In the genomic region with DNA sequence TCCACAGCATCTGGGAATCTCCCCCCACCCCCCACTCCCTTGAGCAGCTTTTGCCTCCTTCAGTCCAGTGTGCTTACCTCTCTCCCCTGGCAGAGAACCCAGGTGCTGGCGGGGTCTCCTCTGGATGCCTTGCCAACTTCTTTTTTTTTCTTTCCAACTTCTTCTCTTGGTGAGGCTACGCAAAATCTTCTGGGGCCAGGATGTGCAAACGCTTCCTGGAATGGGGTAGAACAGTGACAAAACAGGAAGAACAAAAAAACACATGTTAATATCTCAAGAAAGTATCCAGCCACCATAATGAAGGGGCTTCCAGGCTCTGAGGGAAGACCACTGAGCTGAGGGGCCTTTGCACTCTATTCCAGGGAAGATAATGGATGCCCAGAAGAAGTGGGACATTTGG, we compare ENCODE assay signal across 11 cellular contexts. TPM values are rescaled to one million over a fixed set of nuclear protein-coding genes. Genes with fewer than 3 reads are reported as not detected.
DNase-seq lines count a peak whose midpoint lies in the region; ATAC-seq, FAIRE-seq and TF ChIP-seq lines count a peak whose summit lies in the region.
"Had no signal": no experiment of that assay in that cellular context is flagged by ENCODE, and none has a peak within 500 bp of the region (broad histone marks: within the 10 kb centered on the region; RNA-seq: fewer than 3 reads in every experiment).

No MANE protein-coding gene starts in this region.

- TF ChIP-seq RAD21 in GM12878 (IDR thresholded peaks at IDR 0.05; ENCODE audit: insufficient read depth, low read depth, low read length), result no peak

- FAIRE-seq in GM12878 (lab: Jason Lieb, UNC) (no peak), urothelium cell line (lab: Jason Lieb, UNC) (no peak)

- peak overlapping the region; percentile 70 for H3K27ac ChIP-seq in CD4-positive, alpha-beta memory T cell (ENCODE audit: low read depth, low read length)
- no peak overlapping the region for H3K27ac ChIP-seq in GM12878 (ENCODE audit: control insufficient read depth, insufficient read depth)
- H3K27ac ChIP-seq in neuronal stem cell (replicated peaks; ENCODE audit: low read length), result no peak overlapping the region

- TF ChIP-seq POLR2A in GM12878 (IDR thresholded peaks at IDR 0.05; ENCODE audit: low read depth, low read length), result no peak

- H3K36me3 ChIP-seq in CD4-positive, alpha-beta memory T cell (ENCODE audit: insufficient read depth, low read length), result no peaks in the 10 kb centered on the region
- H3K36me3 ChIP-seq in GM12878 (ENCODE audit: control insufficient read depth in 2 of 2, insufficient read depth in 2 of 2, low read length in 1 of 2), result no peaks in the 10 kb centered on the region
- no peaks in the 10 kb centered on the region for H3K36me3 ChIP-seq in neuronal stem cell (replicated peaks in 1 of 2; ENCODE audit: control insufficient read depth in 2 of 2, insufficient read depth in 2 of 2, low read length in 2 of 2)

- ATAC-seq in GM12878, result no peak
- ATAC-seq in HG03457 (IDR thresholded peaks at IDR 0.05; ENCODE audit: unreplicated experiment), result no peak

- H2AK5ac ChIP-seq in neuronal stem cell (ENCODE audit: low read depth, low read length), result peak overlapping the region; percentile 40

- H2BK15ac ChIP-seq in neuronal stem cell (ENCODE audit: low read length), result no peak overlapping the region

- peak overlapping the region; percentile 72 to 99 (median 95) for H3K27ac Mint-ChIP-seq in CD4-positive, alpha-beta memory T cell

- no peaks in the 10 kb centered on the region for H3K79me2 ChIP-seq in GM12878 (ENCODE audit: control insufficient read depth, insufficient read depth, low read length)

- H3K4me1 ChIP-seq in CD4-positive, alpha-beta memory T cell (ENCODE audit: insufficient read depth, low read length), result peaks cover 74% of the 10 kb centered on the region
- H3K4me1 ChIP-seq in GM12878 (ENCODE audit: control insufficient read depth, insufficient read depth, low read length), result peaks cover 10% of the 10 kb centered on the region
- H3K4me1 ChIP-seq in neuronal stem cell (ENCODE audit: control insufficient read depth in 2 of 2, insufficient read depth in 1 of 2, low read depth in 1 of 2, low read length in 2 of 2), result peaks cover 3 to 9% of the 10 kb centered on the region in 2 donors

- H3K27me3 ChIP-seq in CD4-positive, alpha-beta memory T cell (ENCODE audit: insufficient read depth, low read length), result no peaks in the 10 kb centered on the region
- H3K27me3 ChIP-seq in GM12878 (replicated peaks in 1 of 2; ENCODE audit: control insufficient read depth in 2 of 2, insufficient read depth in 2 of 2, low read length in 1 of 2) (no peaks in the 10 kb centered on the region; a peak in 1 of 4 replicates), neuronal stem cell (ENCODE audit: control insufficient read depth in 3 of 3, insufficient read depth in 3 of 3, low read depth in 1 of 3, low read length in 3 of 3) (no peaks in the 10 kb centered on the region)

- no peaks in the 10 kb centered on the region for H3K9me3 ChIP-seq in CD4-positive, alpha-beta memory T cell (ENCODE audit: control insufficient read depth in 1 of 2, low read length in 2 of 2)
- H3K9me3 ChIP-seq in GM12878 (replicated peaks; ENCODE audit: control insufficient read depth, insufficient read depth, low read length), result no peaks in the 10 kb centered on the region
- no peaks in the 10 kb centered on the region for H3K9me3 ChIP-seq in neuronal stem cell (replicated peaks in 1 of 2; ENCODE audit: control insufficient read depth in 2 of 2, insufficient read depth in 1 of 2, low read depth in 1 of 2, low read length in 2 of 2)
- H3K9me3 ChIP-seq: SK-N-SH had no signal

- H4K8ac ChIP-seq in neuronal stem cell (ENCODE audit: low read depth, low read length), result no peak overlapping the region

- H3K9me3 Mint-ChIP-seq in CD4-positive, alpha-beta memory T cell, result no peaks in the 10 kb centered on the region

- in situ Hi-C loops in GM12878 (cut with MboI), result no loop called here

- H4K91ac ChIP-seq in neuronal stem cell (ENCODE audit: low read depth, low read length, poor library complexity), result no peak overlapping the region

- WGBS in GM12878 (ENCODE audit: insufficient coverage, insufficient replicate concordance, low lambda C conversion rate, missing lambda C conversion rate), result 39% methylated on average over 3 of the region's 3 CpGs
- no CpG with 5 or more reads among the region's 3 CpGs for WGBS in neuronal stem cell (ENCODE audit: extremely low coverage in 2 of 2, insufficient read length in 2 of 2, insufficient replicate concordance in 1 of 2), 2 donors

- H3K36me3 Mint-ChIP-seq in CD4-positive, alpha-beta memory T cell, result peaks cover 13 to 28% of the 10 kb centered on the region in 2 donors

- no peak for TF ChIP-seq EP300 in GM12878 (IDR thresholded peaks at IDR 0.05; ENCODE audit: borderline replicate concordance in 1 of 2, control insufficient read depth in 1 of 2, low read depth in 2 of 2, low read length in 2 of 2)

- peak in 1 of 5 donors; percentile 23 for DNase-seq in CD4-positive, alpha-beta memory T cell
- peak; percentile 68 for DNase-seq in NOMO-1 treated with DMSO at 0.1 percent for 48 hours (lab: John Stamatoyannopoulos, UW; ENCODE audit: unreplicated experiment)
- no peak for DNase-seq in GM12878 (ENCODE audit: low read depth, low spot score)
- DNase-seq in neuronal stem cell (ENCODE audit: low spot score), result no peak
- no peak for DNase-seq in urothelium cell line (ENCODE audit: low spot score)
- no peak for DNase-seq in hippocampal formation (lab: John Stamatoyannopoulos, UW)
- no peak for DNase-seq in occipital lobe (lab: John Stamatoyannopoulos, UW)
- DNase-seq: COR-L47, hypothalamus, SK-N-SH had no signal

- H3K14ac ChIP-seq in neuronal stem cell (ENCODE audit: low read length), result no peak overlapping the region

- H2BK12ac ChIP-seq in neuronal stem cell (ENCODE audit: low read length), result no peak overlapping the region

- CTCF ChIA-PET in CD4-positive, alpha-beta memory T cell (lab: Charles Lee; ENCODE audit: partially characterized antibody), result interaction anchor here (0.6 to 11.0 kb wide), 18 partner anchors 9 to 285 kb away, joined by 3 to 262 read pairs (median 5); a partner anchor contains a TSS
- CTCF ChIA-PET in GM12878 (lab: Yijun Ruan, JAX), result interaction anchor here (0.6 to 7.6 kb wide), 18 partner anchors 9 to 256 kb away, joined by 3 to 122 read pairs (median 6); a partner anchor contains a TSS

- RAD21 ChIA-PET in GM12878 (lab: Charles Lee; ENCODE audit: unreplicated experiment), result interaction anchor here (0.6 to 8.7 kb wide), 5 partner anchors 49 to 231 kb away, joined by 3 to 144 read pairs (median 6); a partner anchor contains a TSS

- SMC1A ChIA-PET in GM12878 (lab: Charles Lee; ENCODE audit: uncharacterized antibody, unreplicated experiment), result interaction anchor here (0.7 to 13.4 kb wide), 12 partner anchors 8 to 240 kb away, joined by 3 to 141 read pairs (median 8); a partner anchor contains a TSS

- peak overlapping the region; percentile 68 to 88 for H3K4me3 ChIP-seq in CD4-positive, alpha-beta memory T cell (ENCODE audit: low read length in 2 of 2)
- no peak overlapping the region for H3K4me3 ChIP-seq in GM12878
- H3K4me3 ChIP-seq in neuronal stem cell (ENCODE audit: low read length in 2 of 2), result no peak overlapping the region

- H3K4ac ChIP-seq in neuronal stem cell (ENCODE audit: low read length), result no peak overlapping the region

- H2BK5ac ChIP-seq in neuronal stem cell (ENCODE audit: low read length), result no peak overlapping the region

- peak overlapping the region; percentile 58 for H2AFZ ChIP-seq in GM12878 (ENCODE audit: control insufficient read depth, low read depth, low read length)
- no peak overlapping the region for H2AFZ ChIP-seq in neuronal stem cell (ENCODE audit: low read length)

- no peak overlapping the region for H2BK120ac ChIP-seq in neuronal stem cell (ENCODE audit: low read depth, low read length)

- H3K4me3 Mint-ChIP-seq in CD4-positive, alpha-beta memory T cell, result peak overlapping the region; percentile 91 to 98 (median 94)

- no peak for TF ChIP-seq CTCF in GM12878 (IDR thresholded peaks at IDR 0.05 in 2 of 3, conservative IDR thresholded peaks at IDR 0.05 in 1 of 3; ENCODE audit: control insufficient read depth in 2 of 3, extremely low read depth in 1 of 3, insufficient read depth in 1 of 3, low read depth in 3 of 3, low read length in 3 of 3)

- H4K20me1 ChIP-seq in GM12878 (ENCODE audit: control insufficient read depth, insufficient read depth), result no peaks in the 10 kb centered on the region

- no peak overlapping the region for H3K4me2 ChIP-seq in GM12878 (ENCODE audit: control insufficient read depth, insufficient read depth)
- no peak overlapping the region for H3K4me2 ChIP-seq in neuronal stem cell (ENCODE audit: insufficient read depth, low read length, poor library complexity, severe bottlenecking)
- H3K4me2 ChIP-seq: SK-N-SH had no signal

- POLR2A ChIA-PET in CD4-positive, alpha-beta memory T cell (lab: Charles Lee; ENCODE audit: partially characterized antibody), result interaction anchor here (0.7 to 4.7 kb wide), 18 partner anchors 10 to 439 kb away, joined by 3 to 35 read pairs (median 6); a partner anchor contains a TSS
- POLR2A ChIA-PET in GM12878 (lab: Charles Lee), result interaction anchor here (0.8 to 3.6 kb wide), 4 partner anchors 12 to 83 kb away, joined by 3 to 19 read pairs (median 6); a partner anchor contains a TSS

- no peaks in the 10 kb centered on the region for H3K27me3 Mint-ChIP-seq in CD4-positive, alpha-beta memory T cell

- H3K79me1 ChIP-seq in neuronal stem cell (ENCODE audit: low read depth, low read length), result no peaks in the 10 kb centered on the region

- H3K4me1 Mint-ChIP-seq in CD4-positive, alpha-beta memory T cell, result peaks cover 58 to 94% (median 72%) of the 10 kb centered on the region in 4 donors

- intact Hi-C loops in CD4-positive, alpha-beta memory T cell (cut with micrococcal nuclease), result no loop called here
- intact Hi-C loops in GM12878 (cut with micrococcal nuclease; ENCODE audit: unreplicated experiment), result no loop called here

- no peak overlapping the region for H3K18ac ChIP-seq in neuronal stem cell (ENCODE audit: low read length)

- H3K23ac ChIP-seq in neuronal stem cell (ENCODE audit: low read depth, low read length, poor library complexity), result no peak overlapping the region

- BruUV-seq in GM12878 (replicated peaks; lab: Mats Ljungman, UMichigan), result no TSS peak

- no peak overlapping the region for H3K9ac ChIP-seq in GM12878 (ENCODE audit: control insufficient read depth, insufficient read depth, low read length)
- H3K9ac ChIP-seq in neuronal stem cell (ENCODE audit: low read depth, low read length, poor library complexity), result no peak overlapping the region
- H3K9ac ChIP-seq: SK-N-SH had no signal

RNA-seq across cellular contexts. Expression of a gene that starts 53.9 kb away (rescaled TPM):
- total RNA-seq in CD4-positive, alpha-beta memory T cell, result 10 to 100 TPM; 10.2 to 13.1 TPM
- polyA plus RNA-seq in CD4-positive, alpha-beta memory T cell, result 1 to 10 TPM; 1.4 to 3.1 TPM
- total RNA-seq in GM12878 (2013; cell fraction: nucleolus; rRNA removed), result 83.6 and 88.2 TPM in 2 replicates
- total RNA-seq in GM12878 (2014; rRNA removed) (17.9 and 18.3 TPM in 2 replicates), GM12878 (2014; rRNA removed; fragmentation: Illumina TruSeq; extraction: Trizol) (11.2 and 11.6 TPM in 2 replicates), GM12878 (2021) (39.0 and 39.9 TPM in 2 replicates), occipital lobe (108 TPM)
- polyA plus RNA-seq in GM12878 (2011; ENCODE audit: low read depth), result 6.3 TPM
- polyA plus RNA-seq in GM12878 (2011; rRNA removed) (19.2 and 27.8 TPM in 2 replicates), GM12878 (2014; fragmentation: Illumina TruSeq; extraction: Trizol) (8.0 and 12.2 TPM in 2 replicates), GM12878 (2014; fragmentation: Nextera tagmentation; extraction: Ambion mirVana) (1 to 10 TPM; 1.1 to 2.2 TPM), GM12878 (2014; rRNA removed) (21.5 and 23.0 TPM in 2 replicates), GM12878 (2016; fragmentation: Nextera tagmentation; extraction: Ambion mirVana) (1 to 10 TPM; 8.9 to 9.1 TPM)
- 30.9 and 38.1 TPM in 2 replicates for polyA plus RNA-seq in GM12878 (2011; cell fraction: cytosol; rRNA removed)
- 128 and 138 TPM in 2 replicates for polyA plus RNA-seq in GM12878 (2011; cell fraction: nucleus; rRNA removed)
- 13.5 and 17.3 TPM in 2 replicates for polyA plus RNA-seq in GM12878 (2012)
- 34.8 and 57.6 TPM in 2 replicates for polyA minus RNA-seq in GM12878 (2011; rRNA and poly(A)+ RNA removed)
- polyA minus RNA-seq in GM12878 (2011; cell fraction: cytosol; rRNA and poly(A)+ RNA removed), result 28.7 and 40.0 TPM in 2 replicates
- 42.9 and 58.5 TPM in 2 replicates for polyA minus RNA-seq in GM12878 (2011; cell fraction: nucleus; rRNA and poly(A)+ RNA removed)
- 144 TPM for polyA plus RNA-seq in neuronal stem cell (2013, experiment 1 of 2)
- 140 TPM for polyA plus RNA-seq in neuronal stem cell (2013, experiment 2 of 2)

Comparison
In these comparisons a context has a peak if more than half of its experiments do, and no peak if none do; other contexts are left out.
1. H3K4me3 ChIP-seq: peak in CD4-positive, alpha-beta memory T cell (2 of 2); none in GM12878 (single experiment) and neuronal stem cell (0 of 2).